In genomic region chr11:9490376-9490775, GRCh38 we compare ENCODE assay signal across 8 cellular contexts.
"Had no signal": no experiment of that assay in that cellular context is flagged by ENCODE, and none has a peak within 500 bp of the region (broad histone marks: within the 10 kb centered on the region; RNA-seq: fewer than 3 reads in every experiment).

No MANE protein-coding gene starts in this region.

- H3K4me1 ChIP-seq: HAP-1 had no signal

- ATAC-seq: HCT116, K562 had no signal

- FAIRE-seq: HTR-8/SVneo, K562 had no signal

- H3K4me3 ChIP-seq: HAP-1, K562 had no signal

- DNase-seq: GOT3, H7, HFFc6, KG1 had no signal

- H3K9me3 ChIP-seq: HAP-1 had no signal
